1 cellular context compared by ENCODE assay signal in genomic region chr6:87700729-87701675, GRCh38.
TF ChIP-seq lines count a peak whose summit lies in the region.

No MANE protein-coding gene starts in this region.

TF ChIP-seq in HEK293, 187 proteins besides CTCF, POLR2A, EP300 and RAD21 (continued from another document and continues in another):
- TF ChIP-seq ZNF449 (tag by site-specific recombination; IDR thresholded peaks at IDR 0.05) (no peak), REPIN1 (tag by site-specific recombination; IDR thresholded peaks at IDR 0.05; ENCODE audit: low read depth) (peak; percentile 36; the same call in 1 of the 2 replicates), SALL2 (tag by site-specific recombination; IDR thresholded peaks at IDR 0.05; ENCODE audit: borderline replicate concordance) (no peak), EGR2 (tag by site-specific recombination; IDR thresholded peaks at IDR 0.05; ENCODE audit: low read depth) (peak; percentile 75), BCL11A (tag by site-specific recombination; IDR thresholded peaks at IDR 0.05; ENCODE audit: low read depth) (no peak), ZNF610 (tag by site-specific recombination; IDR thresholded peaks at IDR 0.05; ENCODE audit: borderline replicate concordance) (no peak), ZNF138 (tag by site-specific recombination; IDR thresholded peaks at IDR 0.05; ENCODE audit: borderline replicate concordance) (no peak), ZNF514 (tag by site-specific recombination; IDR thresholded peaks at IDR 0.05) (no peak), KLF7 (tag by site-specific recombination; IDR thresholded peaks at IDR 0.05; ENCODE audit: borderline replicate concordance) (no peak), ZNF791 (tag by site-specific recombination; IDR thresholded peaks at IDR 0.05) (no peak), ZNF518A (tag by site-specific recombination; conservative IDR thresholded peaks at IDR 0.05; ENCODE audit: low read depth) (no peak), MYNN (tag by site-specific recombination; IDR thresholded peaks at IDR 0.05; ENCODE audit: borderline replicate concordance) (no peak; the same call in 1 of the 2 replicates), ZNF354C (tag by site-specific recombination; IDR thresholded peaks at IDR 0.05; ENCODE audit: borderline replicate concordance, low read depth) (no peak), ZNF776 (tag by site-specific recombination; IDR thresholded peaks at IDR 0.05; ENCODE audit: borderline replicate concordance) (no peak), ZNF560 (tag by site-specific recombination; IDR thresholded peaks at IDR 0.05; ENCODE audit: borderline replicate concordance) (no peak), ZNF624 (tag by site-specific recombination; IDR thresholded peaks at IDR 0.05) (no peak), ZNF426 (tag by site-specific recombination; IDR thresholded peaks at IDR 0.05) (no peak), ZNF645 (tag by site-specific recombination; IDR thresholded peaks at IDR 0.05) (no peak), ZSCAN30 (tag by site-specific recombination; IDR thresholded peaks at IDR 0.05) (peak; percentile 25; the same call in 1 of the 2 replicates), ZNF76 (tag by site-specific recombination; IDR thresholded peaks at IDR 0.05; ENCODE audit: borderline replicate concordance, low read depth) (peak; percentile 22; the same call in 1 of the 2 replicates), ZNF660 (tag by site-specific recombination; IDR thresholded peaks at IDR 0.05) (peak; percentile 46), ZNF174 (tag by site-specific recombination; IDR thresholded peaks at IDR 0.05) (no peak), ZNF555 (tag by site-specific recombination; conservative IDR thresholded peaks at IDR 0.05) (no peak), ZBTB11 (tag by site-specific recombination; conservative IDR thresholded peaks at IDR 0.05; ENCODE audit: low read depth) (peak; percentile 26; the same call in 1 of the 2 replicates), HOXC10 (CRISPR knock-in tag; IDR thresholded peaks at IDR 0.05) (no peak), ZNF785 (tag by site-specific recombination; IDR thresholded peaks at IDR 0.05) (no peak), ZBTB20 (tag by site-specific recombination; IDR thresholded peaks at IDR 0.05) (no peak), ZXDB (tag by site-specific recombination; IDR thresholded peaks at IDR 0.05) (peak; percentile 86), ZNF239 (tag by site-specific recombination; IDR thresholded peaks at IDR 0.05) (no peak), ZNF16 (tag by site-specific recombination; IDR thresholded peaks at IDR 0.05; ENCODE audit: low read depth) (no peak), ELK4 (IDR thresholded peaks at IDR 0.05; ENCODE audit: borderline replicate concordance, low read depth, low read length) (no peak), ZNF664 (tag by site-specific recombination; IDR thresholded peaks at IDR 0.05) (no peak), ZNF398 (tag by site-specific recombination; IDR thresholded peaks at IDR 0.05) (no peak), SP3 (tag by site-specific recombination; IDR thresholded peaks at IDR 0.05) (0 out of 2 replicates have a peak, but pooled peaks have one; percentile 36), ZBTB17 (tag by site-specific recombination; IDR thresholded peaks at IDR 0.05) (peak; percentile 70), ZNF48 (tag by site-specific recombination; IDR thresholded peaks at IDR 0.05) (no peak), ZEB2 (tag by site-specific recombination; IDR thresholded peaks at IDR 0.05) (peak; percentile 65), ZBTB8A (tag by site-specific recombination; IDR thresholded peaks at IDR 0.05) (peak; percentile 59), ZNF768 (tag by site-specific recombination; IDR thresholded peaks at IDR 0.05) (no peak), HOXD13 (CRISPR knock-in tag; IDR thresholded peaks at IDR 0.05; ENCODE audit: borderline replicate concordance) (no peak), MEIS1 (CRISPR knock-in tag; IDR thresholded peaks at IDR 0.05; ENCODE audit: borderline replicate concordance) (peak; percentile 87), ZNF792 (tag by site-specific recombination; IDR thresholded peaks at IDR 0.05) (no peak), ZNF221 (tag by site-specific recombination; IDR thresholded peaks at IDR 0.05; ENCODE audit: borderline replicate concordance) (no peak), ZNF585B (tag by site-specific recombination; IDR thresholded peaks at IDR 0.05) (no peak), GFI1B (tag by site-specific recombination; IDR thresholded peaks at IDR 0.05) (no peak), ZNF211 (tag by site-specific recombination; IDR thresholded peaks at IDR 0.05; ENCODE audit: low read depth) (no peak), ZNF558 (tag by site-specific recombination; IDR thresholded peaks at IDR 0.05) (no peak), WT1 (tag by site-specific recombination; IDR thresholded peaks at IDR 0.05) (no peak), ZNF184 (tag by site-specific recombination; IDR thresholded peaks at IDR 0.05) (no peak), ZNF777 (tag by site-specific recombination; IDR thresholded peaks at IDR 0.05; ENCODE audit: borderline replicate concordance) (no peak), ZNF362 (tag by site-specific recombination; IDR thresholded peaks at IDR 0.05) (no peak), ZNF571 (tag by site-specific recombination; IDR thresholded peaks at IDR 0.05) (no peak), ZSCAN23 (tag by site-specific recombination; IDR thresholded peaks at IDR 0.05) (no peak), ZFP69B (tag by site-specific recombination; IDR thresholded peaks at IDR 0.05) (no peak), ZNF341 (tag by site-specific recombination; IDR thresholded peaks at IDR 0.05; ENCODE audit: low read depth) (0 out of 2 replicates have a peak, but pooled peaks have one; percentile 9), ZNF214 (tag by site-specific recombination; IDR thresholded peaks at IDR 0.05; ENCODE audit: borderline replicate concordance) (no peak), ZNF416 (tag by site-specific recombination; IDR thresholded peaks at IDR 0.05) (no peak), ZNF626 (tag by site-specific recombination; IDR thresholded peaks at IDR 0.05) (no peak), ZNF677 (tag by site-specific recombination; IDR thresholded peaks at IDR 0.05) (no peak), ZNF510 (tag by site-specific recombination; IDR thresholded peaks at IDR 0.05; ENCODE audit: insufficient replicate concordance) (no peak), ZNF114 (tag by site-specific recombination; IDR thresholded peaks at IDR 0.05) (no peak), ZNF19 (tag by site-specific recombination; IDR thresholded peaks at IDR 0.05; ENCODE audit: low read depth) (no peak)
